1 cellular context compared by ENCODE assay signal in genomic region chr12:12358528-12358927, GRCh38.
TF ChIP-seq lines count a peak whose summit lies in the region.

No MANE protein-coding gene starts in this region.

TF ChIP-seq in SK-N-SH, 30 proteins besides CTCF, POLR2A, EP300 and RAD21 (continued from another document):
- TF ChIP-seq RFX5 (IDR thresholded peaks at IDR 0.05; ENCODE audit: low read length): no peak
- no peak for TF ChIP-seq TEAD4 (IDR thresholded peaks at IDR 0.05; ENCODE audit: borderline replicate concordance, insufficient read depth)
- TF ChIP-seq TAF1 (IDR thresholded peaks at IDR 0.05; ENCODE audit: borderline replicate concordance, low read depth, low read length): no peak
